Comparison of ENCODE assay signal across 11 cellular contexts in genomic region chr5:62340392-62340791, GRCh38. TPM values are rescaled to one million over a fixed set of nuclear protein-coding genes. Genes with fewer than 3 reads are reported as not detected.
A peak's percentile ranks its signal among the peaks of the same experiment; 100 is the strongest.
DNase-seq lines count a peak whose midpoint lies in the region; ATAC-seq and TF ChIP-seq lines count a peak whose summit lies in the region.
"Had no signal": no experiment of that assay in that cellular context is flagged by ENCODE, and none has a peak within 500 bp of the region (broad histone marks: within the 10 kb centered on the region; RNA-seq: fewer than 3 reads in every experiment).

No MANE protein-coding gene starts in this region.

- no peaks in the 10 kb centered on the region for H3K27me3 Mint-ChIP-seq in Caco-2 (ENCODE audit: insufficient read depth, unreplicated experiment)
- no peaks in the 10 kb centered on the region for H3K27me3 Mint-ChIP-seq in activated T-helper 17 cell treated with anti-CD3 and anti-CD28 coated beads, Interleukin-2, amount 50 U/mL, for 72 hours
- H3K27me3 Mint-ChIP-seq: activated naive CD4-positive, alpha-beta T cell treated with anti-CD3 and anti-CD28 coated beads, Interleukin-2, amount 50 U/mL, for 24 hours had no signal

- H3K4me3 Mint-ChIP-seq in Caco-2 (ENCODE audit: unreplicated experiment) = no peak overlapping the region
- peak overlapping the region; percentile 49 for H3K4me3 Mint-ChIP-seq in activated T-helper 17 cell treated with anti-CD3 and anti-CD28 coated beads, Interleukin-2, amount 50 U/mL, for 72 hours
- H3K4me3 Mint-ChIP-seq: activated naive CD4-positive, alpha-beta T cell treated with anti-CD3 and anti-CD28 coated beads, Interleukin-2, amount 50 U/mL, for 24 hours had no signal

- H3K36me3 ChIP-seq in Caco-2 (ENCODE audit: control insufficient read depth, insufficient read depth, low read length) = no peaks in the 10 kb centered on the region; the same call in 1 of the 2 replicates
- no peaks in the 10 kb centered on the region for H3K36me3 ChIP-seq in right lobe of liver

- peaks cover 6% of the 10 kb centered on the region for H3K36me3 Mint-ChIP-seq in Caco-2 (ENCODE audit: insufficient read depth, unreplicated experiment)
- peaks cover 79% of the 10 kb centered on the region for H3K36me3 Mint-ChIP-seq in activated T-helper 17 cell treated with anti-CD3 and anti-CD28 coated beads, Interleukin-2, amount 50 U/mL, for 72 hours (ENCODE audit: low read depth)

- ATAC-seq in HG02642 (IDR thresholded peaks at IDR 0.05; ENCODE audit: poor library complexity, unreplicated experiment) (peak; percentile 36), right lobe of liver (peak in 1 of 4 donors; percentile 48)
- ATAC-seq in activated T-helper 17 cell treated with anti-CD3 and anti-CD28 coated beads, Interleukin-2, amount 50 U/mL, for 72 hours (replicated peaks) = no peak

- intact Hi-C loops in Caco-2 (cut with micrococcal nuclease; ENCODE audit: unreplicated experiment) (no loop called here), right lobe of liver (cut with DNase I) (no loop called here)

- POLR2A ChIA-PET in Caco-2 (lab: Charles Lee) = no interaction called here
- POLR2A ChIA-PET in HEK293T (lab: Yijun Ruan, JAX) = no interaction called here

- H3K27ac ChIP-seq in right lobe of liver = no peak overlapping the region
- no peak overlapping the region for H3K27ac ChIP-seq in coronary artery
- H3K27ac ChIP-seq: SJSA1 had no signal

- no peaks in the 10 kb centered on the region for H3K9me3 Mint-ChIP-seq in Caco-2 (ENCODE audit: unreplicated experiment)
- H3K9me3 Mint-ChIP-seq in activated T-helper 17 cell treated with anti-CD3 and anti-CD28 coated beads, Interleukin-2, amount 50 U/mL, for 72 hours = no peaks in the 10 kb centered on the region
- H3K9me3 Mint-ChIP-seq: activated naive CD4-positive, alpha-beta T cell treated with anti-CD3 and anti-CD28 coated beads, Interleukin-2, amount 50 U/mL, for 24 hours had no signal

- CTCF ChIA-PET in Caco-2 (lab: Charles Lee) = no interaction called here
- CTCF ChIA-PET in HEK293T (lab: Yijun Ruan, JAX) = no interaction called here

- H3K9me3 ChIP-seq in Caco-2 = no peaks in the 10 kb centered on the region
- no peaks in the 10 kb centered on the region for H3K9me3 ChIP-seq in right lobe of liver
- H3K9me3 ChIP-seq: SJSA1 had no signal

- TF ChIP-seq CTCF in Caco-2 (IDR thresholded peaks at IDR 0.05; ENCODE audit: insufficient read depth in 1 of 2, low read depth in 1 of 2, low read length in 1 of 2, severe bottlenecking in 1 of 2, unreplicated experiment in 1 of 2) (peak; percentile 34 to 48), right lobe of liver (IDR thresholded peaks at IDR 0.05) (peak in 3 of 4 donors; percentile 27 to 36 (median 28)), coronary artery (IDR thresholded peaks at IDR 0.05) (no peak)

- no peak for TF ChIP-seq POLR2A in right lobe of liver (IDR thresholded peaks at IDR 0.05)

- H3K4me1 ChIP-seq in Caco-2 = peaks cover 4% of the 10 kb centered on the region; the same call in 1 of the 2 replicates
- H3K4me1 ChIP-seq in right lobe of liver = no peaks in the 10 kb centered on the region
- H3K4me1 ChIP-seq: SJSA1 had no signal

- H3K27me3 ChIP-seq in Caco-2 (replicated peaks; ENCODE audit: control insufficient read depth, insufficient read depth, low read length) (no peaks in the 10 kb centered on the region), right lobe of liver (no peaks in the 10 kb centered on the region)
- H3K27me3 ChIP-seq: SJSA1 had no signal

- DNase-seq in Caco-2 = peak in 1 of 2 experiments; percentile 41
- no peak for DNase-seq in right lobe of liver
- DNase-seq in coronary artery (ENCODE audit: low spot score) = no peak
- DNase-seq in HEK293T (ENCODE audit: extremely low spot score) = no peak
- DNase-seq in DMS114 treated with DMSO at 0.1 percent for 48 hours (lab: John Stamatoyannopoulos, UW; ENCODE audit: unreplicated experiment) = no peak
- DNase-seq in NCI-H1930 (lab: John Stamatoyannopoulos, UW) = no peak
- DNase-seq: stimulated activated CD4-positive, alpha-beta T cell treated with anti-CD3 and anti-CD28 coated beads, Interleukin-2, amount 100 ng/mL, for 48 hours had no signal

- WGBS in right lobe of liver (ENCODE audit: insufficient coverage, low coverage, low lambda C conversion rate, missing lambda C conversion rate) = 44% methylated on average over 1 of the region's 1 CpG

- H3K27ac Mint-ChIP-seq in Caco-2 (ENCODE audit: unreplicated experiment) = no peak overlapping the region
- H3K27ac Mint-ChIP-seq in activated T-helper 17 cell treated with anti-CD3 and anti-CD28 coated beads, Interleukin-2, amount 50 U/mL, for 72 hours = peak overlapping the region; percentile 67
- H3K27ac Mint-ChIP-seq: activated naive CD4-positive, alpha-beta T cell treated with anti-CD3 and anti-CD28 coated beads, Interleukin-2, amount 50 U/mL, for 24 hours had no signal

- BruUV-seq in Caco-2 (replicated peaks; lab: Mats Ljungman, UMichigan) = no TSS peak

- H3K4me1 Mint-ChIP-seq in Caco-2 (ENCODE audit: low read depth, unreplicated experiment) = peaks cover 11% of the 10 kb centered on the region
- H3K4me1 Mint-ChIP-seq in activated T-helper 17 cell treated with anti-CD3 and anti-CD28 coated beads, Interleukin-2, amount 50 U/mL, for 72 hours = peaks cover 54% of the 10 kb centered on the region

- H3K4me3 ChIP-seq in Caco-2 (ENCODE audit: low read depth, low read length) (no peak overlapping the region), right lobe of liver (no peak overlapping the region), coronary artery (no peak overlapping the region)
- H3K4me3 ChIP-seq: SJSA1 had no signal

TF ChIP-seq in HEK293T, 16 proteins besides CTCF, POLR2A, EP300 and RAD21:
- TF ChIP-seq HDGF (IDR thresholded peaks at IDR 0.05; ENCODE audit: borderline replicate concordance) (no peak), ELF4 (IDR thresholded peaks at IDR 0.05) (no peak), CTBP1 (IDR thresholded peaks at IDR 0.05; ENCODE audit: borderline replicate concordance) (no peak), BHLHE40 (IDR thresholded peaks at IDR 0.05; ENCODE audit: borderline replicate concordance) (no peak), FOXA1 (IDR thresholded peaks at IDR 0.05) (no peak), SUZ12 (IDR thresholded peaks at IDR 0.05) (no peak), ARNT (IDR thresholded peaks at IDR 0.05) (no peak), NFRKB (IDR thresholded peaks at IDR 0.05) (no peak), FOXM1 (IDR thresholded peaks at IDR 0.05; ENCODE audit: borderline replicate concordance) (no peak), SP1 (IDR thresholded peaks at IDR 0.05) (no peak), FOXK2 (IDR thresholded peaks at IDR 0.05) (no peak), TARDBP (IDR thresholded peaks at IDR 0.05) (no peak), ZNF384 (IDR thresholded peaks at IDR 0.05) (no peak), LEF1 (IDR thresholded peaks at IDR 0.05; ENCODE audit: borderline replicate concordance) (no peak)
- TF ChIP-seq, protein P1, sequence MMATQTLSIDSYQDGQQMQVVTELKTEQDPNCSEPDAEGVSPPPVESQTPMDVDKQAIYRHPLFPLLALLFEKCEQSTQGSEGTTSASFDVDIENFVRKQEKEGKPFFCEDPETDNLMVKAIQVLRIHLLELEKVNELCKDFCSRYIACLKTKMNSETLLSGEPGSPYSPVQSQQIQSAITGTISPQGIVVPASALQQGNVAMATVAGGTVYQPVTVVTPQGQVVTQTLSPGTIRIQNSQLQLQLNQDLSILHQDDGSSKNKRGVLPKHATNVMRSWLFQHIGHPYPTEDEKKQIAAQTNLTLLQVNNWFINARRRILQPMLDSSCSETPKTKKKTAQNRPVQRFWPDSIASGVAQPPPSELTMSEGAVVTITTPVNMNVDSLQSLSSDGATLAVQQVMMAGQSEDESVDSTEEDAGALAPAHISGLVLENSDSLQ (IDR thresholded peaks at IDR 0.05) = no peak

RNA-seq across cellular contexts. Expression of gene KIF2A, which starts 34.4 kb away (rescaled TPM):
- 65.6 and 68.0 TPM in 2 replicates for total RNA-seq in Caco-2 (2022)
- total RNA-seq in activated T-helper 17 cell treated with anti-CD3 and anti-CD28 coated beads, Interleukin-2, amount 50 U/mL, for 72 hours = 100 to 1,000 TPM; 243 to 283 TPM
- total RNA-seq in right lobe of liver = 10 to 100 TPM in 1 of 6 experiments, 1 to 10 TPM in 5; 4.9 to 10.2 (median 6.7) TPM
